8 cellular contexts compared by ENCODE assay signal in the genomic region with DNA sequence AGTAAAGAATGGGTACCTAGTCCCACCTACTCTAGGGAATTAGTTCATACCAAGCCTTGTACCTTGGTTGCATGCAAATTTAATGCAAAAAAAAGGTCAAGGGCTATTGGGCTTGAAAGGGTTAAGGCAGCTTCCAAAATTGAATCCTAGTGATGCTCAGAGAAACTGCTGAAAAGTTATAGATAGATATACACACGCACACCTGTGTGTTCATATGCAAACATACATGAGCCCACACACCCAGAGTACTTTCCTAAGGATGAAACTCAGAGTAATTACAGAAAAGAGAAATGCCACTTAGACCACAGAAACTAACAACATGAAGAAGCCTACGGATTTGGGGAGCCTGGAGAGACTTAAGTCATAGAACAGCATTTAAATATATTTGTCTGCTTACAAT. TPM values are rescaled to one million over a fixed set of nuclear protein-coding genes. Genes with fewer than 3 reads are reported as not detected.
DNase-seq lines count a peak whose midpoint lies in the region; ATAC-seq, FAIRE-seq and TF ChIP-seq lines count a peak whose summit lies in the region.

No MANE protein-coding gene starts in this region.

- no peak for TF ChIP-seq POLR2A in NB4 (IDR thresholded peaks at IDR 0.05; ENCODE audit: extremely low read depth, insufficient read length)

- H3K36me3 ChIP-seq in small intestine (ENCODE audit: control insufficient read depth in 2 of 2, insufficient read depth in 2 of 2, low read length in 2 of 2), result peaks cover 0 to 2% of the 10 kb centered on the region in 2 donors

- no peaks in the 10 kb centered on the region for H3K9me3 ChIP-seq in small intestine (ENCODE audit: control insufficient read depth, low read depth)

- peak overlapping the region; percentile 29 to 99 for H3K27ac ChIP-seq in small intestine (ENCODE audit: low read depth in 1 of 2, low read length in 1 of 2)

- WGBS in small intestine, 3 donors, result 0 to 23% (median 8%) methylated on average over 2 of the region's 2 CpGs

- FAIRE-seq in GM18507 (lab: Jason Lieb, UNC), result peak; percentile 83
- no peak for FAIRE-seq in small intestine (lab: Jason Lieb, UNC)

- TF ChIP-seq CTCF in NB4 (IDR thresholded peaks at IDR 0.05; ENCODE audit: low read depth, low read length), result no peak
- TF ChIP-seq CTCF in epithelial cell of proximal tubule (conservative IDR thresholded peaks at IDR 0.05; ENCODE audit: low read depth, low read length), result no peak

- H3K4me1 ChIP-seq in small intestine (ENCODE audit: control insufficient read depth in 2 of 2, insufficient read depth in 1 of 2, low read depth in 1 of 2, low read length in 1 of 2), result peaks cover 0 to 6% of the 10 kb centered on the region in 2 donors

- DNase-seq in GM18507 (ENCODE audit: extremely low spot score, insufficient read length, low read depth), result no peak
- DNase-seq in NB4 (ENCODE audit: low read depth), result peak; percentile 12
- no peak for DNase-seq in epithelial cell of proximal tubule (ENCODE audit: low read depth)
- no peak for DNase-seq in small intestine
- DNase-seq in UCSD-AML1 (lab: John Stamatoyannopoulos, UW; ENCODE audit: unreplicated experiment), result no peak
- DNase-seq in COLO668 (lab: John Stamatoyannopoulos, UW; ENCODE audit: unreplicated experiment), result no peak
- DNase-seq in KG1 (lab: John Stamatoyannopoulos, UW), result no peak

- H3K27me3 ChIP-seq in small intestine (ENCODE audit: control insufficient read depth in 2 of 2, insufficient read depth in 2 of 2, low read length in 2 of 2), result no peaks in the 10 kb centered on the region

- peak; percentile 39 for ATAC-seq in GM21825 (IDR thresholded peaks at IDR 0.05; ENCODE audit: unreplicated experiment)

- H3K4me3 ChIP-seq in NB4 (ENCODE audit: low read depth, low read length) (peak overlapping the region; percentile 83), epithelial cell of proximal tubule (ENCODE audit: low read depth, low read length) (peak overlapping the region; percentile 92), small intestine (ENCODE audit: low read depth in 1 of 2, low read length in 2 of 2) (peak overlapping the region in 1 of 2 donors; percentile 95)

RNA-seq across cellular contexts. Expression of gene SLC25A13, which starts 1.5 kb away (rescaled TPM):
- total RNA-seq in epithelial cell of proximal tubule, result 45.4 and 51.3 TPM in 2 replicates
- polyA plus RNA-seq in small intestine, result 10 to 100 TPM; 25.9 to 49.0 (median 35.4) TPM
